ENCODE assay signal across 8 cellular contexts in genomic region chr2:106193491-106193976, GRCh38. TPM values are rescaled to one million over a fixed set of nuclear protein-coding genes. Genes with fewer than 3 reads are reported as not detected.
DNase-seq lines count a peak whose midpoint lies in the region; ATAC-seq, FAIRE-seq and TF ChIP-seq lines count a peak whose summit lies in the region.

No MANE protein-coding gene starts in this region.

- peak overlapping the region; percentile 75 for H3K4me3 Mint-ChIP-seq in endodermal cell
- peak overlapping the region; percentile 79 to 99 (median 88) for H3K4me3 Mint-ChIP-seq in naive thymus-derived CD4-positive, alpha-beta T cell

- no peaks in the 10 kb centered on the region for H3K9me3 Mint-ChIP-seq in endodermal cell
- no peaks in the 10 kb centered on the region for H3K9me3 Mint-ChIP-seq in naive thymus-derived CD4-positive, alpha-beta T cell

- no peak for TF ChIP-seq CTCF in BE2C (IDR thresholded peaks at IDR 0.05; ENCODE audit: low read depth, low read length)
- TF ChIP-seq CTCF in WERI-Rb-1 (IDR thresholded peaks at IDR 0.05; ENCODE audit: low read depth, low read length): no peak
- no peak for TF ChIP-seq CTCF in endodermal cell (conservative IDR thresholded peaks at IDR 0.05)

- no peaks in the 10 kb centered on the region for H3K27me3 Mint-ChIP-seq in endodermal cell (ENCODE audit: insufficient read depth)
- H3K27me3 Mint-ChIP-seq in naive thymus-derived CD4-positive, alpha-beta T cell: peaks cover 0 to 15% (median 0%) of the 10 kb centered on the region in 5 donors

- intact Hi-C loops in naive thymus-derived CD4-positive, alpha-beta T cell (cut with micrococcal nuclease): loop anchor here (1.0 to 10.0 kb wide), 6 partner anchors 9 to 1156 kb away; partner anchors contain the start of genes C2orf49 (in 1 of the 2) and MRPS9 (in 1 of the 2)

- no peaks in the 10 kb centered on the region for H3K4me1 ChIP-seq in BE2C
- H3K4me1 ChIP-seq in endodermal cell (ENCODE audit: control insufficient read depth, insufficient read depth, low read length): no peaks in the 10 kb centered on the region
- H3K4me1 ChIP-seq in naive thymus-derived CD4-positive, alpha-beta T cell (ENCODE audit: control insufficient read depth in 2 of 2, insufficient read depth in 2 of 2, low read length in 2 of 2): peaks cover 17 to 49% of the 10 kb centered on the region in 2 donors
- peaks cover 15% of the 10 kb centered on the region for H3K4me1 ChIP-seq in thymus (ENCODE audit: control insufficient read depth, insufficient read depth, low read length)

- no peak for FAIRE-seq in GM19239 (lab: Jason Lieb, UNC)

- CTCF ChIA-PET in naive thymus-derived CD4-positive, alpha-beta T cell (lab: Charles Lee): interaction anchor here (0.7 to 1.8 kb wide), 8 partner anchors 24 to 90 kb away, joined by 3 to 9 read pairs (median 4); no protein-coding TSS in a partner anchor

- POLR2A ChIA-PET in naive thymus-derived CD4-positive, alpha-beta T cell (lab: Charles Lee): interaction anchor here (0.6 to 2.2 kb wide), 9 partner anchors 10 to 98 kb away, joined by 3 to 52 read pairs (median 4); no protein-coding TSS in a partner anchor

- H3K27me3 ChIP-seq in BE2C (no peaks in the 10 kb centered on the region), WERI-Rb-1 (ENCODE audit: insufficient read depth, low read depth, severe bottlenecking) (no peaks in the 10 kb centered on the region), endodermal cell (ENCODE audit: control insufficient read depth, insufficient read depth, low read length, poor library complexity, severe bottlenecking) (no peaks in the 10 kb centered on the region), thymus (ENCODE audit: control insufficient read depth, insufficient read depth) (no peaks in the 10 kb centered on the region)
- H3K27me3 ChIP-seq in naive thymus-derived CD4-positive, alpha-beta T cell (ENCODE audit: control insufficient read depth in 2 of 2, insufficient read depth in 2 of 2, low read length in 2 of 2): no peaks in the 10 kb centered on the region

- no peak overlapping the region for H3K27ac Mint-ChIP-seq in endodermal cell
- H3K27ac Mint-ChIP-seq in naive thymus-derived CD4-positive, alpha-beta T cell: peak overlapping the region in 8 of 9 donors; percentile 5 to 90 (median 62)

- H3K9ac ChIP-seq in endodermal cell (ENCODE audit: extremely low read depth, low read length, poor library complexity, severe bottlenecking): peak overlapping the region; percentile 5

- H3K4me1 Mint-ChIP-seq in endodermal cell: peaks cover 38% of the 10 kb centered on the region
- H3K4me1 Mint-ChIP-seq in naive thymus-derived CD4-positive, alpha-beta T cell: peaks cover 46 to 58% (median 53%) of the 10 kb centered on the region in 7 donors

- H3K36me3 ChIP-seq in BE2C: no peaks in the 10 kb centered on the region
- peaks cover 9% of the 10 kb centered on the region for H3K36me3 ChIP-seq in WERI-Rb-1
- no peaks in the 10 kb centered on the region for H3K36me3 ChIP-seq in endodermal cell (ENCODE audit: control insufficient read depth, insufficient read depth, low read length)
- H3K36me3 ChIP-seq in naive thymus-derived CD4-positive, alpha-beta T cell (ENCODE audit: control insufficient read depth in 2 of 3, insufficient read depth in 3 of 3, low read length in 3 of 3): peaks cover 0 to 3% (median 0%) of the 10 kb centered on the region in 3 experiments
- H3K36me3 ChIP-seq in thymus (ENCODE audit: control insufficient read depth, insufficient read depth): no peaks in the 10 kb centered on the region

- peaks cover 2% of the 10 kb centered on the region for H3K36me3 Mint-ChIP-seq in endodermal cell (ENCODE audit: low read depth)
- H3K36me3 Mint-ChIP-seq in naive thymus-derived CD4-positive, alpha-beta T cell: peaks cover 0 to 20% (median 7%) of the 10 kb centered on the region in 5 donors

- H3K4me3 ChIP-seq in BE2C (ENCODE audit: low read depth, low read length): peak overlapping the region; percentile 68
- peak overlapping the region; percentile 92 for H3K4me3 ChIP-seq in WERI-Rb-1 (ENCODE audit: low read depth, low read length)
- H3K4me3 ChIP-seq in endodermal cell (ENCODE audit: low read length): peak overlapping the region; percentile 83
- H3K4me3 ChIP-seq in naive thymus-derived CD4-positive, alpha-beta T cell (ENCODE audit: low read length): peak overlapping the region; percentile 62
- peak overlapping the region; percentile 61 for H3K4me3 ChIP-seq in thymus (ENCODE audit: low read length)

- H3K27ac ChIP-seq in WERI-Rb-1 (peak overlapping the region; percentile 82), endodermal cell (ENCODE audit: low read depth, low read length) (peak overlapping the region; percentile 45), thymus (ENCODE audit: low read depth) (no peak overlapping the region)
- peak overlapping the region; percentile 82 for H3K27ac ChIP-seq in naive thymus-derived CD4-positive, alpha-beta T cell (ENCODE audit: low read depth, low read length)

- 0 to 3% methylated on average over 22 to 53 of the region's 53 CpGs for WGBS in endodermal cell (ENCODE audit: insufficient coverage in 1 of 2, insufficient read length in 1 of 2), 2 experiments
- under 1% methylated on average over 53 of the region's 53 CpGs for WGBS in thymus

- H3K9me3 ChIP-seq in BE2C (no peaks in the 10 kb centered on the region), WERI-Rb-1 (ENCODE audit: severe bottlenecking) (no peaks in the 10 kb centered on the region), endodermal cell (ENCODE audit: control insufficient read depth, low read length) (no peaks in the 10 kb centered on the region), thymus (ENCODE audit: control insufficient read depth) (no peaks in the 10 kb centered on the region)
- no peaks in the 10 kb centered on the region for H3K9me3 ChIP-seq in naive thymus-derived CD4-positive, alpha-beta T cell (ENCODE audit: control insufficient read depth in 2 of 3, low read length in 3 of 3)

- peak; percentile 35 for ATAC-seq in HG03159 (IDR thresholded peaks at IDR 0.05; ENCODE audit: unreplicated experiment)
- no peak for ATAC-seq in naive thymus-derived CD4-positive, alpha-beta T cell

- peak; percentile 35 for DNase-seq in BE2C
- DNase-seq in GM19239 (ENCODE audit: insufficient read length, low spot score): peak; percentile 35
- DNase-seq in WERI-Rb-1: peak; percentile 21
- DNase-seq in endodermal cell: peak; percentile 77
- peak in 4 of 9 donors; percentile 13 to 51 (median 16) for DNase-seq in naive thymus-derived CD4-positive, alpha-beta T cell
- no peak for DNase-seq in SHP77 treated with DMSO at 0.1 percent for 48 hours (lab: John Stamatoyannopoulos, UW)

RNA-seq across cellular contexts. Expression of gene UXS1, which starts 0.6 kb away (rescaled TPM):
- polyA plus RNA-seq in BE2C (2012; ENCODE audit: insufficient read depth, insufficient read length, low read depth): 42.1 TPM
- 10 to 100 TPM; 43.0 to 44.6 TPM for total RNA-seq in endodermal cell
- polyA plus RNA-seq in endodermal cell (2013, experiment 1 of 2): 53.5 TPM
- 50.5 TPM for polyA plus RNA-seq in endodermal cell (2013, experiment 2 of 2)
- total RNA-seq in naive thymus-derived CD4-positive, alpha-beta T cell: 100 to 1,000 TPM in 2 of 5 experiments, 10 to 100 TPM in 3; 52.3 to 185 (median 93.3) TPM
- 100 to 1,000 TPM in 1 of 2 donors, 10 to 100 TPM in 1; 74.2 to 108 TPM for polyA plus RNA-seq in naive thymus-derived CD4-positive, alpha-beta T cell
- polyA plus RNA-seq in thymus: 21.6 TPM
